ENCODE assay signal across 18 cellular contexts in the genomic region with DNA sequence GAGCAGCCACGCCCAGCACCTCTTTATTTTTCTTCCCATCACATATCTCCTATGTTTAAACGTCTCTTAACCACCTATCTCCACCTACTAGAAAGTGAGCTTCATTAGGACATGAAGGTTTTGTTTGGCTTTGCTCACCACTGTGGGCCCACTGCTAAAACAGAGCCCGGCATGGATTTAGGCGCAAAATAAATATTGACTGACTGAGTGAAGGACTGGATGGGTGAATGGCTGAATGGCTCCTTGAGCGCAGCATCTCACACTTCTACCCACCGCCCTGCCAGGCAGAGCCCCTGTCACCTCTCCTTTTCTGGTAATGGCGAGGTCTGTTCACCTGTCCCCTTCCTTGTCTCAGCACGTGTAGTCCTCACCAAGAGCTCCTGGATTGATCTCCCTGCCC. TPM values are rescaled to one million over a fixed set of nuclear protein-coding genes. Genes with fewer than 3 reads are reported as not detected.
DNase-seq lines count a peak whose midpoint lies in the region; ATAC-seq, FAIRE-seq and TF ChIP-seq lines count a peak whose summit lies in the region.
"Had no signal": no experiment of that assay in that cellular context is flagged by ENCODE, and none has a peak within 500 bp of the region (broad histone marks: within the 10 kb centered on the region; RNA-seq: fewer than 3 reads in every experiment).

No MANE protein-coding gene starts in this region.

- no peak overlapping the region for H3K4me3 Mint-ChIP-seq in neural progenitor cell
- no peak overlapping the region for H3K4me3 Mint-ChIP-seq in activated T-cell treated with anti-CD3 and anti-CD28 coated beads, Interleukin-2, amount 50 U/mL, for 4 hours
- H3K4me3 Mint-ChIP-seq: CD4-positive, CD25-positive, alpha-beta regulatory T cell had no signal

- TF ChIP-seq POLR2A in HepG2 (IDR thresholded peaks at IDR 0.05; ENCODE audit: insufficient read depth in 1 of 2, low read depth in 2 of 2, low read length in 2 of 2) (no peak), right lobe of liver (IDR thresholded peaks at IDR 0.05) (no peak)

- H3K9ac ChIP-seq in HepG2 (ENCODE audit: insufficient read depth, low read depth, low read length) (no peak overlapping the region), neural progenitor cell (no peak overlapping the region)

- H3K4me1 ChIP-seq in HepG2 (ENCODE audit: insufficient read depth, low read length): peaks cover 38% of the 10 kb centered on the region
- peaks cover 0 to 3% (median 0%) of the 10 kb centered on the region in 4 donors for H3K4me1 ChIP-seq in right lobe of liver
- H3K4me1 ChIP-seq in RWPE2 (ENCODE audit: insufficient read depth, poor library complexity, severe bottlenecking): no peaks in the 10 kb centered on the region
- H3K4me1 ChIP-seq in neural progenitor cell: no peaks in the 10 kb centered on the region

- H4K20me1 ChIP-seq in HepG2 (ENCODE audit: insufficient read depth, low read length) (no peaks in the 10 kb centered on the region), neural progenitor cell (ENCODE audit: low read depth) (no peaks in the 10 kb centered on the region)

- no peak for TF ChIP-seq RAD21 in HepG2 (CRISPR knock-in tag; IDR thresholded peaks at IDR 0.05)

- H3K9me3 Mint-ChIP-seq in neural progenitor cell: peaks cover 12% of the 10 kb centered on the region
- peaks cover 5% of the 10 kb centered on the region for H3K9me3 Mint-ChIP-seq in activated T-cell treated with anti-CD3 and anti-CD28 coated beads, Interleukin-2, amount 50 U/mL, for 4 hours

- no peak overlapping the region for H3K4me2 ChIP-seq in HepG2 (ENCODE audit: low read depth, low read length)
- no peak overlapping the region for H3K4me2 ChIP-seq in neural progenitor cell
- H3K4me2 ChIP-seq: PC-9 had no signal

- H3K9me3 ChIP-seq in HepG2 (ENCODE audit: low read length) (no peaks in the 10 kb centered on the region), right lobe of liver (no peaks in the 10 kb centered on the region), RWPE2 (ENCODE audit: severe bottlenecking) (peaks cover 8% of the 10 kb centered on the region), neural progenitor cell (ENCODE audit: low read depth) (no peaks in the 10 kb centered on the region)

- no peak for TF ChIP-seq EP300 in HepG2 (IDR thresholded peaks at IDR 0.05; ENCODE audit: low read depth in 2 of 2, low read length in 2 of 2)
- no peak for TF ChIP-seq EP300 in HepG2 (CRISPR knock-in tag; IDR thresholded peaks at IDR 0.05; ENCODE audit: borderline replicate concordance)

- peaks cover 3% of the 10 kb centered on the region for H3K36me3 Mint-ChIP-seq in neural progenitor cell
- H3K36me3 Mint-ChIP-seq in activated T-cell treated with anti-CD3 and anti-CD28 coated beads, Interleukin-2, amount 50 U/mL, for 4 hours (ENCODE audit: insufficient read depth): peaks cover 9% of the 10 kb centered on the region

- H2AFZ ChIP-seq in HepG2 (ENCODE audit: low read length) (no peak overlapping the region), neural progenitor cell (replicated peaks) (no peak overlapping the region)
- H2AFZ ChIP-seq: PC-9 had no signal

- H3K27ac Mint-ChIP-seq in neural progenitor cell: peak overlapping the region; percentile 62

- H3K27me3 ChIP-seq in HepG2 (ENCODE audit: control insufficient read depth in 1 of 2, insufficient read depth in 2 of 2, low read length in 2 of 2) (no peaks in the 10 kb centered on the region), right lobe of liver (no peaks in the 10 kb centered on the region), RWPE2 (ENCODE audit: insufficient read depth, poor library complexity, severe bottlenecking) (no peaks in the 10 kb centered on the region), neural progenitor cell (no peaks in the 10 kb centered on the region)

- ATAC-seq in HepG2 (peak; percentile 23), right lobe of liver (no peak), RWPE2 (ENCODE audit: low read depth) (no peak)
- no peak for ATAC-seq in activated T-cell treated with anti-CD3 and anti-CD28 coated beads, Interleukin-2, amount 50 U/mL, for 4 hours
- ATAC-seq: Right ventricle myocardium inferior had no signal

- H3K79me2 ChIP-seq in HepG2 (ENCODE audit: insufficient read depth, low read length): no peaks in the 10 kb centered on the region
- H3K79me2 ChIP-seq in neural progenitor cell (ENCODE audit: low read depth): no peaks in the 10 kb centered on the region

- intact Hi-C loops in HepG2 (cut with micrococcal nuclease; ENCODE audit: unreplicated experiment) (no loop called here), right lobe of liver (cut with DNase I) (no loop called here)

- BruUV-seq in HepG2 (replicated peaks; lab: Mats Ljungman, UMichigan): no TSS peak

- H3K27me3 Mint-ChIP-seq in neural progenitor cell (ENCODE audit: insufficient read depth, low read depth): peaks cover 7% of the 10 kb centered on the region
- no peaks in the 10 kb centered on the region for H3K27me3 Mint-ChIP-seq in activated T-cell treated with anti-CD3 and anti-CD28 coated beads, Interleukin-2, amount 50 U/mL, for 4 hours (ENCODE audit: low read depth)
- H3K27me3 Mint-ChIP-seq: CD4-positive, CD25-positive, alpha-beta regulatory T cell had no signal

- CTCF ChIA-PET in HepG2 (lab: Yijun Ruan, JAX; ENCODE audit: low intra/inter-chr PET ratio, low total read pairs): no interaction called here

- POLR2A ChIA-PET in HepG2 (lab: Yijun Ruan, JAX): interaction anchor here (0.7 to 3.4 kb wide), 6 partner anchors 19 to 195 kb away, joined by 3 to 13 read pairs (median 4); partner anchors contain the start of genes MAT2A, RNF181, SH2D6 and TGOLN2

- no peak overlapping the region for H3K27ac ChIP-seq in HepG2 (ENCODE audit: extremely low read length, insufficient read depth, low read length)
- no peak overlapping the region for H3K27ac ChIP-seq in right lobe of liver
- no peak overlapping the region for H3K27ac ChIP-seq in RWPE2 (ENCODE audit: poor library complexity, severe bottlenecking)
- no peak overlapping the region for H3K27ac ChIP-seq in neural progenitor cell
- H3K27ac ChIP-seq: PC-9, SK-N-MC had no signal

- WGBS in HepG2 (ENCODE audit: low lambda C conversion rate): 41% methylated on average over 8 of the region's 8 CpGs
- 75% methylated on average over 8 of the region's 8 CpGs for WGBS in right lobe of liver (ENCODE audit: insufficient coverage, low coverage, low lambda C conversion rate, missing lambda C conversion rate)

- H3K4me3 ChIP-seq in HepG2 (replicated peaks in 1 of 3; ENCODE audit: insufficient read depth in 1 of 3, low read depth in 2 of 3, low read length in 3 of 3): no peak overlapping the region
- no peak overlapping the region for H3K4me3 ChIP-seq in right lobe of liver
- H3K4me3 ChIP-seq in RWPE2 (ENCODE audit: severe bottlenecking): no peak overlapping the region
- no peak overlapping the region for H3K4me3 ChIP-seq in neural progenitor cell
- H3K4me3 ChIP-seq: PC-9, SK-N-MC had no signal

- DNase-seq in HepG2 (ENCODE audit: low spot score): peak; percentile 39
- no peak for DNase-seq in right lobe of liver
- DNase-seq in RWPE2 (ENCODE audit: low spot score): peak; percentile 35
- DNase-seq in neural progenitor cell (ENCODE audit: low spot score): no peak
- DNase-seq in activated CD8-positive, alpha-beta memory T cell treated with anti-CD3 and anti-CD28 coated beads, Interleukin-2, amount 50 U/mL, for 48 hours: no peak
- no peak for DNase-seq in activated T-cell treated with anti-CD3 and anti-CD28 coated beads, Interleukin-2, amount 50 U/mL, for 4 hours
- no peak for DNase-seq in SHP77 treated with DMSO at 0.1 percent for 48 hours (lab: John Stamatoyannopoulos, UW)
- DNase-seq: CD4-positive, CD25-positive, alpha-beta regulatory T cell; H7; Kasumi-1; MM.1S; NCI-H1105 treated with DMSO at 0.1 percent for 48 hours; NCI-H187; NCI-H2171; PC-9 had no signal

- no peaks in the 10 kb centered on the region for H3F3A ChIP-seq in neural progenitor cell (ENCODE audit: low read depth)

- H3K36me3 ChIP-seq in HepG2 (replicated peaks in 1 of 2; ENCODE audit: control insufficient read depth in 1 of 2, insufficient read depth in 2 of 2, low read length in 2 of 2): no peaks in the 10 kb centered on the region
- no peaks in the 10 kb centered on the region for H3K36me3 ChIP-seq in right lobe of liver
- H3K36me3 ChIP-seq in RWPE2 (ENCODE audit: low read depth): peaks cover 87% of the 10 kb centered on the region
- H3K36me3 ChIP-seq in neural progenitor cell: no peaks in the 10 kb centered on the region

- H3K4me1 Mint-ChIP-seq in neural progenitor cell: peaks cover 2% of the 10 kb centered on the region
- peaks cover 3% of the 10 kb centered on the region for H3K4me1 Mint-ChIP-seq in activated T-cell treated with anti-CD3 and anti-CD28 coated beads, Interleukin-2, amount 50 U/mL, for 4 hours (ENCODE audit: low read depth)
- H3K4me1 Mint-ChIP-seq: CD4-positive, CD25-positive, alpha-beta regulatory T cell had no signal

- FAIRE-seq in HepG2 (lab: Jason Lieb, UNC): no peak

- TF ChIP-seq CTCF in HepG2 (CRISPR knock-in tag; IDR thresholded peaks at IDR 0.05) (no peak), right lobe of liver (IDR thresholded peaks at IDR 0.05) (no peak), RWPE2 (IDR thresholded peaks at IDR 0.05; ENCODE audit: poor library complexity, severe bottlenecking) (no peak), neural progenitor cell (IDR thresholded peaks at IDR 0.05) (no peak)

- in situ Hi-C loops in HepG2 (cut with HindIII; ENCODE audit: extremely low pct_ligation_motif_present, low pct_unique_long_range_greater_than_20kb): no loop called here

RNA-seq across cellular contexts. Expression of gene CAPG, which starts 10.1 kb away (rescaled TPM):
- total RNA-seq in HepG2 (2016; rRNA removed; fragmentation: Illumina TruSeq; extraction: Trizol): 18.2 and 26.5 TPM in 2 replicates
- total RNA-seq in HepG2 (2016; cell fraction: cytosol; rRNA removed; fragmentation: Illumina TruSeq; extraction: Trizol; ENCODE audit: low read depth): 3.5 and 5.7 TPM in 2 replicates
- total RNA-seq in HepG2 (2016; cell fraction: insoluble cytoplasmic fraction; rRNA removed; fragmentation: Illumina TruSeq; extraction: Trizol): 22.4 and 25.2 TPM in 2 replicates
- 7.7 TPM in 2 replicates for total RNA-seq in HepG2 (2016; cell fraction: membrane; rRNA removed; fragmentation: Illumina TruSeq; extraction: Trizol)
- total RNA-seq in HepG2 (2016; cell fraction: nucleus; rRNA removed; fragmentation: Illumina TruSeq; extraction: Trizol): 6.2 and 8.8 TPM in 2 replicates
- 10.6 and 12.7 TPM in 2 replicates for polyA plus RNA-seq in HepG2 (2011; rRNA removed)
- 7.9 and 13.0 TPM in 2 replicates for polyA plus RNA-seq in HepG2 (2011; cell fraction: cytosol; rRNA removed)
- polyA plus RNA-seq in HepG2 (2011; cell fraction: nucleus; rRNA removed): 6.3 and 7.4 TPM in 2 replicates
- polyA plus RNA-seq in HepG2 (2012): 6.7 and 7.8 TPM in 2 replicates
- polyA plus RNA-seq in HepG2 (2016; cell fraction: cytosol; fragmentation: Illumina TruSeq; extraction: Trizol; ENCODE audit: low read depth): 2.9 and 4.2 TPM in 2 replicates
- 18.1 and 22.6 TPM in 2 replicates for polyA plus RNA-seq in HepG2 (2016; cell fraction: insoluble cytoplasmic fraction; fragmentation: Illumina TruSeq; extraction: Trizol; ENCODE audit: low read depth)
- 3.2 and 4.7 TPM in 2 replicates for polyA plus RNA-seq in HepG2 (2016; cell fraction: membrane; fragmentation: Illumina TruSeq; extraction: Trizol; ENCODE audit: low read depth)
- 11.5 and 13.0 TPM in 2 replicates for polyA plus RNA-seq in HepG2 (2016; cell fraction: nucleus; fragmentation: Illumina TruSeq; extraction: Trizol; ENCODE audit: insufficient read depth, low read depth)
- 9.5 and 243 TPM in 2 replicates for polyA minus RNA-seq in HepG2 (2011; rRNA and poly(A)+ RNA removed; ENCODE audit: low replicate concordance)
- polyA minus RNA-seq in HepG2 (2011; cell fraction: cytosol; rRNA and poly(A)+ RNA removed): 5.7 and 10.2 TPM in 2 replicates
- polyA minus RNA-seq in HepG2 (2011; cell fraction: nucleus; rRNA and poly(A)+ RNA removed): 3.7 and 5.7 TPM in 2 replicates
- 10 to 100 TPM in 3 of 6 experiments, 1 to 10 TPM in 3; 3.3 to 17.4 (median 9.9) TPM for total RNA-seq in right lobe of liver
- 23.9 TPM in 2 replicates for total RNA-seq in neural progenitor cell (ENCODE audit: low replicate concordance)
- total RNA-seq in activated T-cell treated with anti-CD3 and anti-CD28 coated beads, Interleukin-2, amount 50 U/mL, for 4 hours: 10 to 100 TPM in 1 of 3 donors, 1 to 10 TPM in 2; 9.1 to 10.9 (median 9.5) TPM

RNA-seq across cellular contexts. Expression of gene SH2D6, which starts 18.5 kb away (rescaled TPM):
- 0.11 and 0.29 TPM in 2 replicates for total RNA-seq in HepG2 (2016; rRNA removed; fragmentation: Illumina TruSeq; extraction: Trizol)
- total RNA-seq in HepG2 (2016; cell fraction: cytosol; rRNA removed; fragmentation: Illumina TruSeq; extraction: Trizol; ENCODE audit: low read depth): 1.1 and 1.3 TPM in 2 replicates
- total RNA-seq in HepG2 (2016; cell fraction: insoluble cytoplasmic fraction; rRNA removed; fragmentation: Illumina TruSeq; extraction: Trizol): 0.41 TPM in 1 of 2 replicates, not detected in the other
- total RNA-seq in HepG2 (2016; cell fraction: membrane; rRNA removed; fragmentation: Illumina TruSeq; extraction: Trizol): 1.6 and 1.9 TPM in 2 replicates
- total RNA-seq in HepG2 (2016; cell fraction: nucleus; rRNA removed; fragmentation: Illumina TruSeq; extraction: Trizol): 0.93 and 1.0 TPM in 2 replicates
- 0.18 and 0.26 TPM in 2 replicates for polyA plus RNA-seq in HepG2 (2011; rRNA removed)
- polyA plus RNA-seq in HepG2 (2011; cell fraction: cytosol; rRNA removed): 0.08 and 0.21 TPM in 2 replicates
- 0.19 and 0.51 TPM in 2 replicates for polyA plus RNA-seq in HepG2 (2011; cell fraction: nucleus; rRNA removed)
- not detected in 2 replicates for polyA plus RNA-seq in HepG2 (2012)
- polyA plus RNA-seq in HepG2 (2016; cell fraction: cytosol; fragmentation: Illumina TruSeq; extraction: Trizol; ENCODE audit: low read depth): not detected in 2 replicates
- polyA plus RNA-seq in HepG2 (2016; cell fraction: insoluble cytoplasmic fraction; fragmentation: Illumina TruSeq; extraction: Trizol; ENCODE audit: low read depth): not detected in 2 replicates
- 0.26 and 0.30 TPM in 2 replicates for polyA plus RNA-seq in HepG2 (2016; cell fraction: membrane; fragmentation: Illumina TruSeq; extraction: Trizol; ENCODE audit: low read depth)
- polyA plus RNA-seq in HepG2 (2016; cell fraction: nucleus; fragmentation: Illumina TruSeq; extraction: Trizol; ENCODE audit: insufficient read depth, low read depth): 1.2 TPM in 1 of 2 replicates, not detected in the other
- polyA minus RNA-seq in HepG2 (2011; rRNA and poly(A)+ RNA removed; ENCODE audit: low replicate concordance): 0.74 and 1.7 TPM in 2 replicates
- 0.69 and 1.3 TPM in 2 replicates for polyA minus RNA-seq in HepG2 (2011; cell fraction: cytosol; rRNA and poly(A)+ RNA removed)
- 0.77 and 1.6 TPM in 2 replicates for polyA minus RNA-seq in HepG2 (2011; cell fraction: nucleus; rRNA and poly(A)+ RNA removed)
- 1 to 10 TPM in 3 of 6 experiments, under 1 TPM in 1, not detected in 2; 0.40 to 3.7 (median 2.3) TPM for total RNA-seq in right lobe of liver
- 0.07 and 0.74 TPM in 2 replicates for total RNA-seq in neural progenitor cell (ENCODE audit: low replicate concordance)
- total RNA-seq in activated T-cell treated with anti-CD3 and anti-CD28 coated beads, Interleukin-2, amount 50 U/mL, for 4 hours: under 1 TPM; 0.26 to 0.54 (median 0.40) TPM
- total RNA-seq: G401, H7, Right ventricle myocardium inferior had no signal
- polyA plus RNA-seq: CD4-positive, CD25-positive, alpha-beta regulatory T cell had no signal

RNA-seq across cellular contexts. Expression of gene ELMOD3, which starts 45.5 kb away (rescaled TPM):
- total RNA-seq in HepG2 (2016; rRNA removed; fragmentation: Illumina TruSeq; extraction: Trizol) (10.3 and 13.3 TPM in 2 replicates), right lobe of liver (10 to 100 TPM in 3 of 6 experiments, 1 to 10 TPM in 3; 7.4 to 12.8 (median 9.5) TPM), neural progenitor cell (ENCODE audit: low replicate concordance) (21.5 and 28.1 TPM in 2 replicates)
- total RNA-seq in HepG2 (2016; cell fraction: cytosol; rRNA removed; fragmentation: Illumina TruSeq; extraction: Trizol; ENCODE audit: low read depth): 6.9 and 7.5 TPM in 2 replicates
- total RNA-seq in HepG2 (2016; cell fraction: insoluble cytoplasmic fraction; rRNA removed; fragmentation: Illumina TruSeq; extraction: Trizol): 10.3 and 15.0 TPM in 2 replicates
- total RNA-seq in HepG2 (2016; cell fraction: membrane; rRNA removed; fragmentation: Illumina TruSeq; extraction: Trizol): 8.8 and 9.5 TPM in 2 replicates
- total RNA-seq in HepG2 (2016; cell fraction: nucleus; rRNA removed; fragmentation: Illumina TruSeq; extraction: Trizol): 16.6 and 22.7 TPM in 2 replicates
- 19.5 and 21.4 TPM in 2 replicates for polyA plus RNA-seq in HepG2 (2011; rRNA removed)
- 11.0 and 11.1 TPM in 2 replicates for polyA plus RNA-seq in HepG2 (2011; cell fraction: cytosol; rRNA removed)
- 56.3 and 61.9 TPM in 2 replicates for polyA plus RNA-seq in HepG2 (2011; cell fraction: nucleus; rRNA removed)
- 9.6 and 10.3 TPM in 2 replicates for polyA plus RNA-seq in HepG2 (2012)
- polyA plus RNA-seq in HepG2 (2016; cell fraction: cytosol; fragmentation: Illumina TruSeq; extraction: Trizol; ENCODE audit: low read depth): 2.4 and 3.2 TPM in 2 replicates
- polyA plus RNA-seq in HepG2 (2016; cell fraction: insoluble cytoplasmic fraction; fragmentation: Illumina TruSeq; extraction: Trizol; ENCODE audit: low read depth): 9.4 TPM in 2 replicates
- polyA plus RNA-seq in HepG2 (2016; cell fraction: membrane; fragmentation: Illumina TruSeq; extraction: Trizol; ENCODE audit: low read depth): 6.4 and 6.6 TPM in 2 replicates
- 34.9 and 37.5 TPM in 2 replicates for polyA plus RNA-seq in HepG2 (2016; cell fraction: nucleus; fragmentation: Illumina TruSeq; extraction: Trizol; ENCODE audit: insufficient read depth, low read depth)
- 14.8 and 18.1 TPM in 2 replicates for polyA minus RNA-seq in HepG2 (2011; rRNA and poly(A)+ RNA removed; ENCODE audit: low replicate concordance)
- 3.2 and 4.1 TPM in 2 replicates for polyA minus RNA-seq in HepG2 (2011; cell fraction: cytosol; rRNA and poly(A)+ RNA removed)
- polyA minus RNA-seq in HepG2 (2011; cell fraction: nucleus; rRNA and poly(A)+ RNA removed): 19.1 and 24.5 TPM in 2 replicates
- total RNA-seq in activated T-cell treated with anti-CD3 and anti-CD28 coated beads, Interleukin-2, amount 50 U/mL, for 4 hours: 1 to 10 TPM; 5.5 to 9.9 (median 8.8) TPM

RNA-seq across cellular contexts. Expression of gene RETSAT, which starts 45.7 kb away (rescaled TPM):
- 17.2 and 46.7 TPM in 2 replicates for total RNA-seq in HepG2 (2016; rRNA removed; fragmentation: Illumina TruSeq; extraction: Trizol)
- total RNA-seq in HepG2 (2016; cell fraction: cytosol; rRNA removed; fragmentation: Illumina TruSeq; extraction: Trizol; ENCODE audit: low read depth): 10.9 and 12.3 TPM in 2 replicates
- total RNA-seq in HepG2 (2016; cell fraction: insoluble cytoplasmic fraction; rRNA removed; fragmentation: Illumina TruSeq; extraction: Trizol): 18.1 and 44.6 TPM in 2 replicates
- total RNA-seq in HepG2 (2016; cell fraction: membrane; rRNA removed; fragmentation: Illumina TruSeq; extraction: Trizol): 15.7 and 17.3 TPM in 2 replicates
- 50.8 and 58.5 TPM in 2 replicates for total RNA-seq in HepG2 (2016; cell fraction: nucleus; rRNA removed; fragmentation: Illumina TruSeq; extraction: Trizol)
- 61.0 and 88.0 TPM in 2 replicates for polyA plus RNA-seq in HepG2 (2011; rRNA removed)
- polyA plus RNA-seq in HepG2 (2011; cell fraction: cytosol; rRNA removed): 45.6 and 61.3 TPM in 2 replicates
- 145 and 168 TPM in 2 replicates for polyA plus RNA-seq in HepG2 (2011; cell fraction: nucleus; rRNA removed)
- 76.9 and 78.5 TPM in 2 replicates for polyA plus RNA-seq in HepG2 (2012)
- 4.6 and 4.8 TPM in 2 replicates for polyA plus RNA-seq in HepG2 (2016; cell fraction: cytosol; fragmentation: Illumina TruSeq; extraction: Trizol; ENCODE audit: low read depth)
- polyA plus RNA-seq in HepG2 (2016; cell fraction: insoluble cytoplasmic fraction; fragmentation: Illumina TruSeq; extraction: Trizol; ENCODE audit: low read depth): 15.6 and 17.6 TPM in 2 replicates
- 9.2 and 10.8 TPM in 2 replicates for polyA plus RNA-seq in HepG2 (2016; cell fraction: membrane; fragmentation: Illumina TruSeq; extraction: Trizol; ENCODE audit: low read depth)
- 96.7 and 99.7 TPM in 2 replicates for polyA plus RNA-seq in HepG2 (2016; cell fraction: nucleus; fragmentation: Illumina TruSeq; extraction: Trizol; ENCODE audit: insufficient read depth, low read depth)
- polyA minus RNA-seq in HepG2 (2011; rRNA and poly(A)+ RNA removed; ENCODE audit: low replicate concordance): 163 and 207 TPM in 2 replicates
- 39.9 and 52.7 TPM in 2 replicates for polyA minus RNA-seq in HepG2 (2011; cell fraction: cytosol; rRNA and poly(A)+ RNA removed)
- polyA minus RNA-seq in HepG2 (2011; cell fraction: nucleus; rRNA and poly(A)+ RNA removed): 60.9 and 82.7 TPM in 2 replicates
- total RNA-seq in right lobe of liver: 100 to 1,000 TPM in 4 of 6 experiments, 10 to 100 TPM in 2; 70.3 to 112 (median 105) TPM
- total RNA-seq in neural progenitor cell (ENCODE audit: low replicate concordance): 13.3 and 19.0 TPM in 2 replicates
- 10 to 100 TPM; 16.0 to 18.6 (median 16.2) TPM for total RNA-seq in activated T-cell treated with anti-CD3 and anti-CD28 coated beads, Interleukin-2, amount 50 U/mL, for 4 hours

Comparison
In these comparisons a context has a peak if more than half of its experiments do, and no peak if none do; other contexts are left out.
1. DNase-seq: peak in HepG2 (single experiment) and RWPE2 (single experiment); none in right lobe of liver (0 of 3), neural progenitor cell (single experiment), activated CD8-positive, alpha-beta memory T cell treated with anti-CD3 and anti-CD28 coated beads, Interleukin-2, amount 50 U/mL, for 48 hours (single experiment), activated T-cell treated with anti-CD3 and anti-CD28 coated beads, Interleukin-2, amount 50 U/mL, for 4 hours (single experiment) and SHP77 treated with DMSO at 0.1 percent for 48 hours (single experiment).